In the genomic region with DNA sequence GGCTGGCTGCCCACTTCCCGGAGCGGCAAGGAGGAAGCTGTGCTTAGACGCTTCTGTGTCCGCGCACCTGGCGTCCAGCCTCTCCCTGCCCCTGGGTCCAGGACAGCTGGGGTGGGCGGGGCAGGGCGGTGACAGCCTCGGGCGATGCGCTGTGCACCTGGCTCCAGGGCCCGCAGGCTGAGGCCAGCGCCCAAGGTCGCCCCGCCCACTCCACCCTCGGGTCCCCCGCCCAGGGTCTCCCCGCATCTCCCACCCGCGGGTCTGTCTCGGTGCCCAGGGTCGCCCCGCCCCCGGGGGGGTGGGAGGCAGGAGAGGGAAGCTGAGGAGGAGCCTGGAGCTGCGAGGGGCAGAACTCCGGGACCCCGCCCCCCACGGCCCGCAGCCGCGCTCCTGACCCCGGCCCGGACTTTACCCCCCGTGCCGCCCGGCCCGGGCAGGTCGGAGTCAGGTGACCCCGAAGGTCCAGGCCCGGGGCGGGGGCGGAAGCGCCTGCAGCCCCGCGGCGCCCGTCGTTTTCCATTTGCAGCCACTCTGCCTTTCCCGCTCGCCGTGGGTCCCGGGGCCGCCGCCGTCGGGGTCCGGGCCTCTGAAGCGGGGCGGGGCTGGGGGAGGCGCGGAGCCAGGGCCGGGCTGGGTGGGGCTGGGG, we compare ENCODE assay signal across 9 cellular contexts. TPM values are rescaled to one million over a fixed set of nuclear protein-coding genes. Genes with fewer than 3 reads are reported as not detected.
DNase-seq lines count a peak whose midpoint lies in the region; ATAC-seq and TF ChIP-seq lines count a peak whose summit lies in the region.
"Had no signal": no experiment of that assay in that cellular context is flagged by ENCODE, and none has a peak within 500 bp of the region (broad histone marks: within the 10 kb centered on the region; RNA-seq: fewer than 3 reads in every experiment).

Gene ENTPD8 (minus strand): TSS at position 69 of the 646 bp plus-strand sequence. CDS start 3,072 bp downstream, outside the sequence.

- no peaks in the 10 kb centered on the region for H3K9me3 Mint-ChIP-seq in immature natural killer cell

- DNase-seq in DMS53 treated with DMSO at 0.1 percent for 48 hours (lab: John Stamatoyannopoulos, UW; ENCODE audit: unreplicated experiment) (peak; percentile 84), NCI-H1092 (lab: John Stamatoyannopoulos, UW) (peak; percentile 38), adipocyte (ENCODE audit: low read depth) (peak; percentile 22), immature natural killer cell (no peak), thoracic aorta (ENCODE audit: low spot score) (no peak)

- ATAC-seq in thoracic aorta (ENCODE audit: insufficient number of reproducible peaks, low FRiP score, low read depth) (no peak), HG03045 (IDR thresholded peaks at IDR 0.05; ENCODE audit: unreplicated experiment) (no peak), HG02840 (IDR thresholded peaks at IDR 0.05; ENCODE audit: low FRiP score, unreplicated experiment) (no peak), GM21825 (IDR thresholded peaks at IDR 0.05; ENCODE audit: unreplicated experiment) (no peak)

- H3K36me3 ChIP-seq in adipocyte (ENCODE audit: control insufficient read depth, insufficient read depth, low read length, severe bottlenecking) (no peaks in the 10 kb centered on the region), thoracic aorta (no peaks in the 10 kb centered on the region)

- H3K27me3 ChIP-seq in adipocyte (replicated peaks; ENCODE audit: control insufficient read depth, insufficient read depth, low read length) (peaks cover 24% of the 10 kb centered on the region), thoracic aorta (replicated peaks; ENCODE audit: insufficient read depth) (peaks cover 4% of the 10 kb centered on the region)

- no peak for TF ChIP-seq CTCF in thoracic aorta (IDR thresholded peaks at IDR 0.05)

- no peak within 1 kb of the TSS for H3K9ac ChIP-seq in adipocyte (ENCODE audit: low read length)

- peaks cover 1 to 16% (median 5%) of the 10 kb centered on the region in 3 donors for H3K27me3 Mint-ChIP-seq in immature natural killer cell (ENCODE audit: low read depth in 3 of 3)

- peak within 1 kb of the TSS; percentile 57 to 84 (median 77) for H3K4me3 Mint-ChIP-seq in immature natural killer cell

- peak within 1 kb of the TSS in 4 of 6 donors; percentile 30 to 70 (median 59) for H3K27ac Mint-ChIP-seq in immature natural killer cell

- H3K4me1 ChIP-seq in adipocyte (ENCODE audit: control insufficient read depth, insufficient read depth, low read length) (peaks cover 10% of the 10 kb centered on the region), thoracic aorta (ENCODE audit: control insufficient read depth in 1 of 2, low read depth in 2 of 2) (peaks cover 5% of the 10 kb centered on the region in 2 donors)

- peaks cover 15 to 16% of the 10 kb centered on the region in 2 donors for H3K4me1 Mint-ChIP-seq in immature natural killer cell

- H3K4me3 ChIP-seq in adipocyte (ENCODE audit: low read length) (no peak within 1 kb of the TSS), thoracic aorta (peak within 1 kb of the TSS; percentile 65)

- H3K9me3 ChIP-seq in adipocyte (ENCODE audit: control insufficient read depth, low read length) (peaks cover 5% of the 10 kb centered on the region), thoracic aorta (no peaks in the 10 kb centered on the region)

- H3K27ac ChIP-seq in thoracic aorta: no peak within 1 kb of the TSS

- H3K36me3 Mint-ChIP-seq in immature natural killer cell: peaks cover 0 to 3% (median 0%) of the 10 kb centered on the region in 3 donors

RNA-seq across cellular contexts. Expression of gene ENTPD8, which starts in this region (rescaled TPM):
- not detected for polyA plus RNA-seq in immature natural killer cell
- not detected for total RNA-seq in thoracic aorta
- total RNA-seq: LHCN-M2 had no signal

Comparison
In these comparisons a context has a peak if more than half of its experiments do, and no peak if none do; other contexts are left out.
1. DNase-seq: peak in DMS53 treated with DMSO at 0.1 percent for 48 hours (single experiment), NCI-H1092 (single experiment) and adipocyte (single experiment); none in immature natural killer cell (0 of 3) and thoracic aorta (single experiment).